17 cellular contexts compared by ENCODE assay signal in genomic region chr7:22845221-22845844, GRCh38.
"Had no signal": no experiment of that assay in that cellular context is flagged by ENCODE, and none has a peak within 500 bp of the region (broad histone marks: within the 10 kb centered on the region; RNA-seq: fewer than 3 reads in every experiment).

No MANE protein-coding gene starts in this region.

- ATAC-seq: activated CD8-positive, alpha-beta T cell treated with anti-CD3 and anti-CD28 coated beads, Interleukin-2, amount 10 ng/mL, durations not matched to agents 7 days and 5 days; body of pancreas; left lung; psoas muscle; sciatic nerve; upper lobe of right lung had no signal

- H3K4me3 ChIP-seq: body of pancreas, left lung, psoas muscle, testis, upper lobe of right lung had no signal

- DNase-seq: activated CD4-positive, alpha-beta T cell treated with anti-CD3 and anti-CD28 coated beads for 4 hours; activated CD8-positive, alpha-beta memory T cell treated with anti-CD3 and anti-CD28 coated beads, Interleukin-2, amount 50 U/mL, for 48 hours; activated CD8-positive, alpha-beta T cell treated with anti-CD3 and anti-CD28 coated beads, Interleukin-2, amount 10 ng/mL, durations not matched to agents 7 days and 5 days; activated naive CD4-positive, alpha-beta T cell treated with anti-CD3 and anti-CD28 coated beads for 36 hours; body of pancreas; cortex of kidney; effector memory CD4-positive, alpha-beta T cell; left lung; mesenchymal stem cell; psoas muscle; stimulated activated CD4-positive, alpha-beta T cell treated with anti-CD3 and anti-CD28 coated beads, Interleukin-2, amount 100 ng/mL, for 24 hours; stimulated activated naive CD4-positive, alpha-beta T cell treated with Interleukin-2 at 50 U/mL for 16 hours; T-helper 1 cell; testis; upper lobe of right lung; WERI-Rb-1 had no signal
